Comparison of ENCODE assay signal across 9 cellular contexts in genomic region chr19:40139533-40140287, GRCh38. TPM values are rescaled to one million over a fixed set of nuclear protein-coding genes. Genes with fewer than 3 reads are reported as not detected.
A peak's percentile ranks its signal among the peaks of the same experiment; 100 is the strongest.
DNase-seq lines count a peak whose midpoint lies in the region; ATAC-seq and TF ChIP-seq lines count a peak whose summit lies in the region.
"Had no signal": no experiment of that assay in that cellular context is flagged by ENCODE, and none has a peak within 500 bp of the region (broad histone marks: within the 10 kb centered on the region; RNA-seq: fewer than 3 reads in every experiment).

No MANE protein-coding gene starts in this region.

- H3K27ac Mint-ChIP-seq in chondrocyte (ENCODE audit: unreplicated experiment), result no peak overlapping the region

- no peaks in the 10 kb centered on the region for H3K36me3 Mint-ChIP-seq in chondrocyte (ENCODE audit: low read depth)

- no peak overlapping the region for H3K4me3 ChIP-seq in HFF-Myc (replicated peaks; ENCODE audit: low read depth, low read length)
- H3K4me3 ChIP-seq: SJSA1 had no signal

- ATAC-seq in GM19455 (IDR thresholded peaks at IDR 0.05; ENCODE audit: unreplicated experiment), result no peak

- DNase-seq in D341Med (ENCODE audit: low spot score), result peak; percentile 59
- DNase-seq in HFF-Myc (ENCODE audit: extremely low read depth, low read depth), result peak; percentile 12
- peak; percentile 5 for DNase-seq in NOMO-1 treated with dmso at 0.1 percent for 144 hours (lab: John Stamatoyannopoulos, UW; ENCODE audit: unreplicated experiment)
- DNase-seq in chondrocyte (ENCODE audit: low spot score), result no peak
- peak; percentile 62 to 71 for DNase-seq in lung microvascular endothelial cell (ENCODE audit: low read depth in 2 of 2)
- DNase-seq in stimulated activated CD4-positive, alpha-beta T cell treated with anti-CD3 and anti-CD28 coated beads, Interleukin-4, amount 100 ng/mL, for 4 hours, result no peak
- DNase-seq in GM19240 (ENCODE audit: insufficient read length, low spot score), result no peak

- peaks cover 3% of the 10 kb centered on the region for H3K9me3 Mint-ChIP-seq in chondrocyte (ENCODE audit: low read depth)

- no peak overlapping the region for H3K4me3 Mint-ChIP-seq in chondrocyte (ENCODE audit: unreplicated experiment)

- peaks cover 12% of the 10 kb centered on the region for H3K4me1 Mint-ChIP-seq in chondrocyte (ENCODE audit: low read depth)

- peak; percentile 57 for TF ChIP-seq CTCF in HFF-Myc (IDR thresholded peaks at IDR 0.05; ENCODE audit: low read depth, low read length, missing control alignments)
- TF ChIP-seq CTCF in chondrocyte (IDR thresholded peaks at IDR 0.05), result peak; percentile 88

- peaks cover 40% of the 10 kb centered on the region for H3K27me3 Mint-ChIP-seq in chondrocyte (ENCODE audit: low read depth)

RNA-seq across cellular contexts. Expression of gene ZNF780A, which starts 49.0 kb away (rescaled TPM):
- total RNA-seq in chondrocyte (6.0 to 11.0 TPM (median 10.9 TPM) in 3 replicates), lung microvascular endothelial cell (7.4 and 7.9 TPM in 2 replicates)

RNA-seq across cellular contexts. Expression of gene MAP3K10, which starts 51.5 kb away (rescaled TPM):
- total RNA-seq in chondrocyte, result 20.0 to 22.7 TPM (median 21.0 TPM) in 3 replicates
- 3.3 and 6.7 TPM in 2 replicates for total RNA-seq in lung microvascular endothelial cell

Comparison
In these comparisons a context has a peak if more than half of its experiments do, and no peak if none do; other contexts are left out.
1. DNase-seq: peak in D341Med (single experiment), HFF-Myc (single experiment), NOMO-1 treated with dmso at 0.1 percent for 144 hours (single experiment) and lung microvascular endothelial cell (2 of 2); none in chondrocyte (single experiment), stimulated activated CD4-positive, alpha-beta T cell treated with anti-CD3 and anti-CD28 coated beads, Interleukin-4, amount 100 ng/mL, for 4 hours (0 of 2) and GM19240 (single experiment).